ENCODE assay signal across 19 cellular contexts in the genomic region with DNA sequence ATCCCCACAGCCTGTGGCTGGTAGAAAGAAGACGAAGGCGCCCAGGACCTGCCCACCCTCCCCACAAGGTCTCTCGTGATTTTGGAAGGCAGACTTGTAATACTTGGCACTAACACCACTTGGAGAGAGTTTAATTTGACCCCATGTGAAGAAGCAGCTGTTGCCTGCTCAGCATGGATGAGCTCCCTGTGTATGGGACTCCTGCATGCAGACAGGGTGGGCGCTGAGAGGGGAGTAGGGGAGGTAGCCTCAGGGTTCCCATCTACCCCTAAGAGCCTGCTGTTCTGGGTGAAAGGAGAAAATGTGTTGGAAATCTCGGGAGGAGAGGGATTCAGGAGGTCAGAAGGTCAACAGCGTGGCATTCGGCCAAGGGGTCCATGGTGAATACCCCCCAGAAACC.
DNase-seq lines count a peak whose midpoint lies in the region; TF ChIP-seq lines count a peak whose summit lies in the region.
"Had no signal": no experiment of that assay in that cellular context is flagged by ENCODE, and none has a peak within 500 bp of the region (broad histone marks: within the 10 kb centered on the region; RNA-seq: fewer than 3 reads in every experiment).

No MANE protein-coding gene starts in this region.

- intact Hi-C loops in CD14-positive monocyte (cut with micrococcal nuclease) (no loop called here), sigmoid colon (cut with DNase I) (no loop called here)

- no peak overlapping the region for H3K4me3 Mint-ChIP-seq in CD14-positive monocyte
- H3K4me3 Mint-ChIP-seq: CD4-positive, CD25-positive, alpha-beta regulatory T cell; CD8-positive, alpha-beta T cell; H9; HFFc6 had no signal

- DNase-seq in CD14-positive monocyte (ENCODE audit: low spot score) (peak; percentile 33), myocyte (ENCODE audit: low read depth) (peak; percentile 27), sigmoid colon (peak; percentile 48), UCSD-AML1 (lab: John Stamatoyannopoulos, UW; ENCODE audit: unreplicated experiment) (no peak), NCI-H2171 (lab: John Stamatoyannopoulos, UW) (no peak)
- no peak for DNase-seq in stimulated activated CD4-positive, alpha-beta T cell treated with anti-CD3 and anti-CD28 coated beads, Interleukin-4, amount 100 ng/mL, for 4 hours
- DNase-seq in stimulated activated naive CD4-positive, alpha-beta T cell treated with Interleukin-2 at 50 U/mL for 16 hours (lab: John Stamatoyannopoulos, UW) = no peak
- DNase-seq: C1 segment of cervical spinal cord; CD4-positive, CD25-positive, alpha-beta regulatory T cell; CD8-positive, alpha-beta T cell; DMS 273 treated with DMSO at 0.1 percent for 48 hours; DMS79; EL; GDM1; GM23248; H9; HFFc6 had no signal

- CTCF ChIA-PET in HEK293 (lab: Yijun Ruan, JAX) = no interaction called here

- H3K4me1 ChIP-seq in HEK293 (ENCODE audit: control insufficient read depth, insufficient read depth, low read length) (no peaks in the 10 kb centered on the region), sigmoid colon (no peaks in the 10 kb centered on the region)

- POLR2A ChIA-PET in HEK293 (lab: Yijun Ruan, JAX) = no interaction called here

- no peak overlapping the region for H3K27ac Mint-ChIP-seq in CD14-positive monocyte
- H3K27ac Mint-ChIP-seq: CD4-positive, CD25-positive, alpha-beta regulatory T cell; CD8-positive, alpha-beta T cell; H9; HFFc6 had no signal

- TF ChIP-seq POLR2A in sigmoid colon (IDR thresholded peaks at IDR 0.05) = no peak

- WGBS in sigmoid colon, 2 donors = 58 to 61% methylated on average over 7 of the region's 7 CpGs

- H3K9me3 ChIP-seq in HEK293 (ENCODE audit: control insufficient read depth, insufficient read depth, low read depth, low read length) (no peaks in the 10 kb centered on the region), sigmoid colon (no peaks in the 10 kb centered on the region)

- H3K4me3 ChIP-seq in HEK293 (ENCODE audit: low read depth, low read length) (no peak overlapping the region), sigmoid colon (no peak overlapping the region)
- H3K4me3 ChIP-seq: GM12878, GM23248 had no signal

- TF ChIP-seq CTCF in CD14-positive monocyte (IDR thresholded peaks at IDR 0.05) (no peak), HEK293 (tag by site-specific recombination; IDR thresholded peaks at IDR 0.05) (no peak), sigmoid colon (IDR thresholded peaks at IDR 0.05) (no peak)

- H3K9me3 Mint-ChIP-seq in CD14-positive monocyte = peaks cover 0 to 1% (median 0%) of the 10 kb centered on the region in 7 donors
- H3K9me3 Mint-ChIP-seq: CD4-positive, CD25-positive, alpha-beta regulatory T cell; CD8-positive, alpha-beta T cell had no signal

- no peaks in the 10 kb centered on the region for H3K36me3 ChIP-seq in HEK293 (ENCODE audit: control insufficient read depth in 2 of 2, insufficient read depth in 1 of 2, low read length in 2 of 2)
- H3K36me3 ChIP-seq in sigmoid colon = no peaks in the 10 kb centered on the region

- peaks cover 0 to 4% (median 0%) of the 10 kb centered on the region in 3 donors for H3K27me3 ChIP-seq in sigmoid colon

- no peaks in the 10 kb centered on the region for H3K36me3 Mint-ChIP-seq in CD14-positive monocyte
- H3K36me3 Mint-ChIP-seq: CD4-positive, CD25-positive, alpha-beta regulatory T cell; CD8-positive, alpha-beta T cell had no signal

- H3K4me1 Mint-ChIP-seq in CD14-positive monocyte = no peaks in the 10 kb centered on the region
- H3K4me1 Mint-ChIP-seq: CD4-positive, CD25-positive, alpha-beta regulatory T cell; H9 had no signal

- TF ChIP-seq EP300 in sigmoid colon (IDR thresholded peaks at IDR 0.05) = no peak

- H3K27me3 Mint-ChIP-seq in CD14-positive monocyte (ENCODE audit: low read depth in 3 of 3) = peaks cover 0 to 5% (median 0%) of the 10 kb centered on the region in 3 donors
- H3K27me3 Mint-ChIP-seq: CD4-positive, CD25-positive, alpha-beta regulatory T cell had no signal

- no peak overlapping the region for H3K27ac ChIP-seq in HEK293 (ENCODE audit: extremely low read depth, low read depth, low read length)
- H3K27ac ChIP-seq in sigmoid colon = no peak overlapping the region
- H3K27ac ChIP-seq: GM23248 had no signal

TF ChIP-seq in HEK293, 187 proteins besides CTCF, POLR2A, EP300 and RAD21:
- TF ChIP-seq ZIC2 (tag by site-specific recombination; IDR thresholded peaks at IDR 0.05) (peak; percentile 84), HOXD13 (CRISPR knock-in tag; IDR thresholded peaks at IDR 0.05; ENCODE audit: borderline replicate concordance) (no peak)
TF ChIP-seq in HEK293: peak in this region for 1.

Comparison
In these comparisons a context has a peak if more than half of its experiments do, and no peak if none do; other contexts are left out.
1. DNase-seq: peak in CD14-positive monocyte (single experiment), myocyte (single experiment) and sigmoid colon (single experiment); none in stimulated activated CD4-positive, alpha-beta T cell treated with anti-CD3 and anti-CD28 coated beads, Interleukin-4, amount 100 ng/mL, for 4 hours (0 of 2), UCSD-AML1 (single experiment), NCI-H2171 (single experiment) and stimulated activated naive CD4-positive, alpha-beta T cell treated with Interleukin-2 at 50 U/mL for 16 hours (single experiment).